ENCODE assay signal across 1 cellular context in the genomic region with DNA sequence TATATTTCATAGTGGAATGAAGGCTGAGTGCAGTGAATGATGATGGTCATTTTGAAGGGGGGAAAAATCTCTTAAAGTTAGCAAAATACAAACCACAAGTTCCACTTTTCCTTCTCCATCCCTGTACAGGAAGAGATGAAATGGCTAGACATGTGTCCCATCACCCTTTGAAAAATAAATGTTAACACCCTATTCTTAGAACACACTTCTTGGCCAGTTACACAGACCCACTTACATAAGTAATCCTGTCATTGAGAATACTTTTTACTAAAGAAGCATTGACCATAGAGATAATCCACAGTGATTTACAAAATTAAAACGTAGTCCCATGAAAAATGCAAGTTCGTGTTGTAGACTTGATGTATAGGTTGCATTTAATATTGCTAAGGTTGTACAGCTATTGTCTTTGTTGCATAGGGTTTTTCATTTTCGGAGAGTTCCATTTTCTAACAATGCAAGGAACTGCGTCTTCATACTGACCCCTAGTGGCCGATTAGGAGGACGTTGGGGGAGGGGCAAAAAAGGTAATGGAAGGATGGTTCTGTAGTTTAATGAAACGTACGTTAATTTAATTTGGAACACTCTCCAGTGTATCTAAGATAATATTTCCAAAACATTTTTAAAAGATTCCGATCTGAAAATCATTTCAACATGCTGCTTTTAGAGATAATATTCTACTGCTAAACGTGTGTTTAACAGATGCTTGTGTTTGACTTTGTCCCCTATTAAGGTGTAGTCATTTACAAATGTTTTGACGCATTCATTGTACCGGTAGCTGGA.
A peak's percentile ranks its signal among the peaks of the same experiment; 100 is the strongest.
TF ChIP-seq lines count a peak whose summit lies in the region.

No MANE protein-coding gene starts in this region.

TF ChIP-seq in HepG2, 621 proteins besides CTCF, POLR2A, EP300 and RAD21 (continued from another document):
- TF ChIP-seq, protein P1, sequence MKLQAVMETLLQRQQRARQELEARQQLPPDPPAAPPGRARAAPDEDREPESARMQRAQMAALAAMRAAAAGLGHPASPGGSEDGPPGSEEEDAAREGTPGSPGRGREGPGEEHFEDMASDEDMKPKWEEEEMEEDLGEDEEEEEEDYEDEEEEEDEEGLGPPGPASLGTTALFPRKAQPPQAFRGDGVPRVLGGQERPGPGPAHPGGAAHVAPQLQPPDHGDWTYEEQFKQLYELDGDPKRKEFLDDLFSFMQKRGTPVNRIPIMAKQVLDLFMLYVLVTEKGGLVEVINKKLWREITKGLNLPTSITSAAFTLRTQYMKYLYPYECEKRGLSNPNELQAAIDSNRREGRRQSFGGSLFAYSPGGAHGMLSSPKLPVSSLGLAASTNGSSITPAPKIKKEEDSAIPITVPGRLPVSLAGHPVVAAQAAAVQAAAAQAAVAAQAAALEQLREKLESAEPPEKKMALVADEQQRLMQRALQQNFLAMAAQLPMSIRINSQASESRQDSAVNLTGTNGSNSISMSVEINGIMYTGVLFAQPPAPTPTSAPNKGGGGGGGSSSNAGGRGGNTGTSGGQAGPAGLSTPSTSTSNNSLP (IDR thresholded peaks at IDR 0.05; ENCODE audit: low read depth, low read length): 0 out of 2 replicates have a peak, but pooled peaks have one; percentile 29
- TF ChIP-seq ZNF891 (CRISPR knock-in tag; IDR thresholded peaks at IDR 0.05) (no peak), ZNF615 (CRISPR knock-in tag; IDR thresholded peaks at IDR 0.05; ENCODE audit: borderline replicate concordance) (no peak), CEBPG (CRISPR knock-in tag; IDR thresholded peaks at IDR 0.05) (0 out of 2 replicates have a peak, but pooled peaks have one; percentile 9), ZNF251 (CRISPR knock-in tag; IDR thresholded peaks at IDR 0.05) (no peak), FOXA3 (CRISPR knock-in tag; IDR thresholded peaks at IDR 0.05) (0 out of 2 replicates have a peak, but pooled peaks have one; percentile 9), GATAD2A (CRISPR knock-in tag; IDR thresholded peaks at IDR 0.05) (0 out of 2 replicates have a peak, but pooled peaks have one; percentile 28), KAT8 (CRISPR knock-in tag; IDR thresholded peaks at IDR 0.05) (0 out of 2 replicates have a peak, but pooled peaks have one; percentile 21), RFXAP (CRISPR knock-in tag; IDR thresholded peaks at IDR 0.05; ENCODE audit: borderline replicate concordance) (no peak), IRF2 (CRISPR knock-in tag; IDR thresholded peaks at IDR 0.05) (peak; percentile 38; the same call in 1 of the 2 replicates)
- TF ChIP-seq, protein P2, sequence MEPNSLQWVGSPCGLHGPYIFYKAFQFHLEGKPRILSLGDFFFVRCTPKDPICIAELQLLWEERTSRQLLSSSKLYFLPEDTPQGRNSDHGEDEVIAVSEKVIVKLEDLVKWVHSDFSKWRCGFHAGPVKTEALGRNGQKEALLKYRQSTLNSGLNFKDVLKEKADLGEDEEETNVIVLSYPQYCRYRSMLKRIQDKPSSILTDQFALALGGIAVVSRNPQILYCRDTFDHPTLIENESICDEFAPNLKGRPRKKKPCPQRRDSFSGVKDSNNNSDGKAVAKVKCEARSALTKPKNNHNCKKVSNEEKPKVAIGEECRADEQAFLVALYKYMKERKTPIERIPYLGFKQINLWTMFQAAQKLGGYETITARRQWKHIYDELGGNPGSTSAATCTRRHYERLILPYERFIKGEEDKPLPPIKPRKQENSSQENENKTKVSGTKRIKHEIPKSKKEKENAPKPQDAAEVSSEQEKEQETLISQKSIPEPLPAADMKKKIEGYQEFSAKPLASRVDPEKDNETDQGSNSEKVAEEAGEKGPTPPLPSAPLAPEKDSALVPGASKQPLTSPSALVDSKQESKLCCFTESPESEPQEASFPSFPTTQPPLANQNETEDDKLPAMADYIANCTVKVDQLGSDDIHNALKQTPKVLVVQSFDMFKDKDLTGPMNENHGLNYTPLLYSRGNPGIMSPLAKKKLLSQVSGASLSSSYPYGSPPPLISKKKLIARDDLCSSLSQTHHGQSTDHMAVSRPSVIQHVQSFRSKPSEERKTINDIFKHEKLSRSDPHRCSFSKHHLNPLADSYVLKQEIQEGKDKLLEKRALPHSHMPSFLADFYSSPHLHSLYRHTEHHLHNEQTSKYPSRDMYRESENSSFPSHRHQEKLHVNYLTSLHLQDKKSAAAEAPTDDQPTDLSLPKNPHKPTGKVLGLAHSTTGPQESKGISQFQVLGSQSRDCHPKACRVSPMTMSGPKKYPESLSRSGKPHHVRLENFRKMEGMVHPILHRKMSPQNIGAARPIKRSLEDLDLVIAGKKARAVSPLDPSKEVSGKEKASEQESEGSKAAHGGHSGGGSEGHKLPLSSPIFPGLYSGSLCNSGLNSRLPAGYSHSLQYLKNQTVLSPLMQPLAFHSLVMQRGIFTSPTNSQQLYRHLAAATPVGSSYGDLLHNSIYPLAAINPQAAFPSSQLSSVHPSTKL (CRISPR knock-in tag; IDR thresholded peaks at IDR 0.05): peak; percentile 19; the same call in 1 of the 2 replicates
